Comparison of ENCODE assay signal across 15 cellular contexts in genomic region chr3:69420781-69421520, GRCh38. TPM values are rescaled to one million over a fixed set of nuclear protein-coding genes. Genes with fewer than 3 reads are reported as not detected.
A peak's percentile ranks its signal among the peaks of the same experiment; 100 is the strongest.
DNase-seq lines count a peak whose midpoint lies in the region; ATAC-seq and TF ChIP-seq lines count a peak whose summit lies in the region.
"Had no signal": no experiment of that assay in that cellular context is flagged by ENCODE, and none has a peak within 500 bp of the region (broad histone marks: within the 10 kb centered on the region; RNA-seq: fewer than 3 reads in every experiment).

No MANE protein-coding gene starts in this region.

- dilution Hi-C loops in mammary epithelial cell (cut with HindIII; ENCODE audit: low sequenced_read_pairs): no loop called here

- in situ Hi-C loops in mammary epithelial cell (cut with MboI; ENCODE audit: low sequenced_read_pairs in 2 of 2): loop anchor here (10.0 to 25.0 kb wide), 2 partner anchors 109 to 266 kb away; no protein-coding TSS in a partner anchor

- H3K27me3 ChIP-seq in mammary epithelial cell (ENCODE audit: insufficient read depth, low read length): no peaks in the 10 kb centered on the region
- H3K27me3 ChIP-seq: SJCRH30 had no signal

- CTCF ChIA-PET in mammary epithelial cell (lab: Charles Lee; ENCODE audit: low non-redundant PET): no interaction called here
- CTCF ChIA-PET in activated CD4-positive, alpha-beta memory T cell treated with anti-CD3 and anti-CD28 coated beads, Interleukin-2, amount 10 ng/mL, durations not matched to agents 7 days and 5 days (lab: Charles Lee): interaction anchor here (3.9 kb wide), 1 partner anchor 11 kb away, joined by 11 read pairs; no protein-coding TSS in a partner anchor

- peak; percentile 23 to 93 for ATAC-seq in left cardiac atrium
- ATAC-seq in sciatic nerve: peak; percentile 61
- ATAC-seq in HG02759 (IDR thresholded peaks at IDR 0.05; ENCODE audit: unreplicated experiment): no peak
- ATAC-seq: effector memory CD8-positive, alpha-beta T cell had no signal

- H3K27me3 Mint-ChIP-seq in activated CD4-positive, alpha-beta memory T cell treated with anti-CD3 and anti-CD28 coated beads, Interleukin-2, amount 10 ng/mL, durations not matched to agents 7 days and 5 days: no peaks in the 10 kb centered on the region
- H3K27me3 Mint-ChIP-seq: activated naive CD4-positive, alpha-beta T cell treated with anti-CD3 and anti-CD28 coated beads, Interleukin-2, amount 50 U/mL, for 24 hours had no signal

- no peaks in the 10 kb centered on the region for H4K20me1 ChIP-seq in mammary epithelial cell (ENCODE audit: insufficient read depth, low read length)

- no peaks in the 10 kb centered on the region for H3K4me1 Mint-ChIP-seq in activated CD4-positive, alpha-beta memory T cell treated with anti-CD3 and anti-CD28 coated beads, Interleukin-2, amount 10 ng/mL, durations not matched to agents 7 days and 5 days
- H3K4me1 Mint-ChIP-seq: activated naive CD4-positive, alpha-beta T cell treated with anti-CD3 and anti-CD28 coated beads, Interleukin-2, amount 50 U/mL, for 24 hours had no signal

- no peak overlapping the region for H3K4me3 ChIP-seq in mammary epithelial cell (replicated peaks in 1 of 3; ENCODE audit: insufficient read depth in 1 of 3, low read depth in 2 of 3, low read length in 3 of 3)
- H3K4me3 ChIP-seq: SJCRH30 had no signal

- no peak for TF ChIP-seq CTCF in mammary epithelial cell (conservative IDR thresholded peaks at IDR 0.05 in 1 of 2, IDR thresholded peaks at IDR 0.05 in 1 of 2; ENCODE audit: extremely low read depth in 1 of 2, insufficient read depth in 1 of 2, low read depth in 1 of 2, low read length in 2 of 2)

- no peak overlapping the region for H3K4me3 Mint-ChIP-seq in activated CD4-positive, alpha-beta memory T cell treated with anti-CD3 and anti-CD28 coated beads, Interleukin-2, amount 10 ng/mL, durations not matched to agents 7 days and 5 days
- H3K4me3 Mint-ChIP-seq: activated naive CD4-positive, alpha-beta T cell treated with anti-CD3 and anti-CD28 coated beads, Interleukin-2, amount 50 U/mL, for 24 hours; effector memory CD8-positive, alpha-beta T cell had no signal

- H3K9me3 Mint-ChIP-seq in activated CD4-positive, alpha-beta memory T cell treated with anti-CD3 and anti-CD28 coated beads, Interleukin-2, amount 10 ng/mL, durations not matched to agents 7 days and 5 days: no peaks in the 10 kb centered on the region
- H3K9me3 Mint-ChIP-seq: activated naive CD4-positive, alpha-beta T cell treated with anti-CD3 and anti-CD28 coated beads, Interleukin-2, amount 50 U/mL, for 24 hours; effector memory CD8-positive, alpha-beta T cell had no signal

- peaks cover 37% of the 10 kb centered on the region for H3K4me1 ChIP-seq in mammary epithelial cell (ENCODE audit: insufficient read depth, low read length)

- no peaks in the 10 kb centered on the region for H3K36me3 Mint-ChIP-seq in activated CD4-positive, alpha-beta memory T cell treated with anti-CD3 and anti-CD28 coated beads, Interleukin-2, amount 10 ng/mL, durations not matched to agents 7 days and 5 days (ENCODE audit: low read depth)
- H3K36me3 Mint-ChIP-seq: activated naive CD4-positive, alpha-beta T cell treated with anti-CD3 and anti-CD28 coated beads, Interleukin-2, amount 50 U/mL, for 24 hours had no signal

- peaks cover 3% of the 10 kb centered on the region for H3K36me3 ChIP-seq in mammary epithelial cell (ENCODE audit: insufficient read depth, low read length)
- H3K36me3 ChIP-seq: SJCRH30 had no signal

- H3K79me2 ChIP-seq in mammary epithelial cell (ENCODE audit: insufficient read depth, low read length): peaks cover 54% of the 10 kb centered on the region

- no peaks in the 10 kb centered on the region for H3K9me3 ChIP-seq in mammary epithelial cell (replicated peaks; ENCODE audit: insufficient read depth, low read length)
- H3K9me3 ChIP-seq: SJCRH30 had no signal

- peak overlapping the region; percentile 44 for H3K27ac ChIP-seq in mammary epithelial cell (ENCODE audit: insufficient read depth, low read depth, low read length)
- H3K27ac ChIP-seq: SJCRH30 had no signal

- H2AFZ ChIP-seq in mammary epithelial cell (ENCODE audit: low read depth, low read length): no peak overlapping the region

- peak; percentile 79 for DNase-seq in HT1080 (ENCODE audit: low read depth)
- peak; percentile 62 for DNase-seq in mammary epithelial cell
- DNase-seq in left cardiac atrium: peak; percentile 58
- DNase-seq in sciatic nerve (ENCODE audit: low spot score): peak; percentile 60
- DNase-seq in GM19240 (ENCODE audit: insufficient read length, low spot score): no peak
- DNase-seq in OCI-M1 (lab: John Stamatoyannopoulos, UW): no peak
- no peak for DNase-seq in activated CD4-positive, alpha-beta memory T cell treated with anti-CD3 and anti-CD28 coated beads, Interleukin-2, amount 10 ng/mL, durations not matched to agents 7 days and 5 days
- DNase-seq: activated CD4-positive, alpha-beta T cell treated with anti-CD3 and anti-CD28 coated beads for 4 hours; central memory CD4-positive, alpha-beta T cell; effector memory CD8-positive, alpha-beta T cell; kidney; NCI-H2227 treated with DMSO at 0.1 percent for 48 hours; SJCRH30 had no signal

- H3K4me2 ChIP-seq in mammary epithelial cell (ENCODE audit: insufficient read depth, low read depth, low read length): peak overlapping the region; percentile 22

- POLR2A ChIA-PET in activated CD4-positive, alpha-beta memory T cell treated with anti-CD3 and anti-CD28 coated beads, Interleukin-2, amount 10 ng/mL, durations not matched to agents 7 days and 5 days (lab: Charles Lee): no interaction called here

- H3K9ac ChIP-seq in mammary epithelial cell (ENCODE audit: insufficient read depth, low read length): no peak overlapping the region

- no peak overlapping the region for H3K27ac Mint-ChIP-seq in activated CD4-positive, alpha-beta memory T cell treated with anti-CD3 and anti-CD28 coated beads, Interleukin-2, amount 10 ng/mL, durations not matched to agents 7 days and 5 days
- H3K27ac Mint-ChIP-seq: activated naive CD4-positive, alpha-beta T cell treated with anti-CD3 and anti-CD28 coated beads, Interleukin-2, amount 50 U/mL, for 24 hours; effector memory CD8-positive, alpha-beta T cell had no signal

- 59% methylated on average over 5 of the region's 5 CpGs for WGBS in mammary epithelial cell (ENCODE audit: low coverage, missing lambda C conversion rate)

- no TSS peak for BruUV-seq in mammary epithelial cell (replicated peaks; lab: Mats Ljungman, UMichigan)

- intact Hi-C loops in mammary epithelial cell (cut with micrococcal nuclease): no loop called here
- intact Hi-C loops in left cardiac atrium (cut with DNase I): loop anchor here in 1 of 2 donors (10.0 kb wide), 1 partner anchor 256 kb away; no protein-coding TSS in a partner anchor
- intact Hi-C loops in sciatic nerve (cut with DNase I): no loop called here

RNA-seq across cellular contexts. Expression of gene FRMD4B, which starts 35.1 kb away (rescaled TPM):
- total RNA-seq in HT1080 (2014; rRNA removed; shearing (Covaris generic)): 12.9 and 19.1 TPM in 2 replicates
- 1.0 and 3.0 TPM in 2 replicates for polyA plus RNA-seq in HT1080 (2015; cell fraction: cytosol; rRNA removed)
- polyA plus RNA-seq in HT1080 (2015; cell fraction: nucleus; rRNA removed): 1.9 and 2.5 TPM in 2 replicates
- total RNA-seq in mammary epithelial cell: 10 to 100 TPM; 42.0 to 64.1 TPM
- 26.5 TPM for polyA plus RNA-seq in mammary epithelial cell
- 91.6 TPM for polyA minus RNA-seq in mammary epithelial cell
- 10 to 100 TPM; 36.7 to 38.1 TPM for total RNA-seq in left cardiac atrium
- total RNA-seq in sciatic nerve: 48.6 TPM
- 10 to 100 TPM; 69.5 to 72.4 TPM for total RNA-seq in activated CD4-positive, alpha-beta memory T cell treated with anti-CD3 and anti-CD28 coated beads, Interleukin-2, amount 10 ng/mL, durations not matched to agents 7 days and 5 days

Comparison
In these comparisons a context has a peak if more than half of its experiments do, and no peak if none do; other contexts are left out.
1. DNase-seq: peak in HT1080 (single experiment), mammary epithelial cell (single experiment), left cardiac atrium (single experiment) and sciatic nerve (single experiment); none in GM19240 (single experiment), OCI-M1 (single experiment) and activated CD4-positive, alpha-beta memory T cell treated with anti-CD3 and anti-CD28 coated beads, Interleukin-2, amount 10 ng/mL, durations not matched to agents 7 days and 5 days (single experiment).